15 cellular contexts compared by ENCODE assay signal in the genomic region with DNA sequence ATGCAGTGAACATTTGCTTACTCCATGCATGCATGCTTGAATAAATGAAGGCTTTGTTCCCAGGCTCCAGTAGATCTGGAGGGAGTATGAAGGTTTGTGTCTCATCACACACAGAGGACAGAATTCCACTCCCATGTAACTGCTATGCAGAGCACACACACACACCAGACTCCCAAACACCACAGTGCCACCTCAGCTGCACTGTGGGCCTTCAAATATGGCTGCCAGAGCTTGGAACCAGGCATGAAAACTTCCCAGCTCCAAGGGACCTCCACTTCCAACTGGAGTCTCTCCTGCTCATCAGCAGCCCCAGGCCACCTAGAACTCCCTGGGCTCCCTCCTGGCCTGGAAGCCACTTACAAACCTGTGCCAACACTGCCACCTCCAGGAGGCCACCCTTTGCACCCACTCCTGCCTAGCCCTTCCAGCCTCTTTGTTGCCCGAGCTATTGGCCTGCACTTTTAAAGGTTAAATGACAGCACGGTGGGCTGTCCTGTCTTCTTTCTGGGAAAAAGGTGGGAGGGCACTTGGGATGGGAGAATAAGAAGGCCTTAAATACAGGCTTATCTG.
DNase-seq lines count a peak whose midpoint lies in the region; ATAC-seq and TF ChIP-seq lines count a peak whose summit lies in the region.
"Had no signal": no experiment of that assay in that cellular context is flagged by ENCODE, and none has a peak within 500 bp of the region (broad histone marks: within the 10 kb centered on the region; RNA-seq: fewer than 3 reads in every experiment).

No MANE protein-coding gene starts in this region.

- ATAC-seq in WTC11, result peak; percentile 5; the same call in 1 of the 2 replicates
- no peak for ATAC-seq in HG02571 (IDR thresholded peaks at IDR 0.05; ENCODE audit: unreplicated experiment)

- CTCF ChIA-PET in WTC11 (lab: Charles Lee), result interaction anchor here (0.7 to 1.5 kb wide), 8 partner anchors 39 to 244 kb away, joined by 3 to 16 read pairs (median 4); no protein-coding TSS in a partner anchor

- no peaks in the 10 kb centered on the region for H3K9me3 Mint-ChIP-seq in WTC11
- no peaks in the 10 kb centered on the region for H3K9me3 Mint-ChIP-seq in nephron progenitor cell
- H3K9me3 Mint-ChIP-seq: IgD-negative memory B cell had no signal

- POLR2A ChIA-PET in WTC11 (lab: Charles Lee), result interaction anchor here (0.9 kb wide), 1 partner anchor 148 kb away, joined by 3 read pairs; no protein-coding TSS in a partner anchor

- peaks cover 64% of the 10 kb centered on the region for H3K4me1 Mint-ChIP-seq in WTC11
- H3K4me1 Mint-ChIP-seq in nephron progenitor cell, result peaks cover 67% of the 10 kb centered on the region

- H3K9me3 ChIP-seq in HUES6 (ENCODE audit: control insufficient read depth, insufficient read depth, low read depth, low read length), result no peaks in the 10 kb centered on the region
- H3K9me3 ChIP-seq: neutrophil, uterus had no signal

- H3K36me3 Mint-ChIP-seq in WTC11 (no peaks in the 10 kb centered on the region), nephron progenitor cell (ENCODE audit: low read depth) (peaks cover 12% of the 10 kb centered on the region)
- H3K36me3 Mint-ChIP-seq: IgD-negative memory B cell had no signal

- no peaks in the 10 kb centered on the region for H3K36me3 ChIP-seq in HUES6 (ENCODE audit: control insufficient read depth, insufficient read depth, low read length)
- H3K36me3 ChIP-seq: neutrophil, uterus had no signal

- H3K27me3 Mint-ChIP-seq in WTC11 (ENCODE audit: low read depth), result no peaks in the 10 kb centered on the region
- peaks cover 3% of the 10 kb centered on the region for H3K27me3 Mint-ChIP-seq in nephron progenitor cell (ENCODE audit: low read depth, poor library complexity)
- H3K27me3 Mint-ChIP-seq: IgD-negative memory B cell had no signal

- H3K9ac ChIP-seq in HUES6 (ENCODE audit: low read length), result peak overlapping the region; percentile 5

- H3K4me1 ChIP-seq in HUES6 (ENCODE audit: control insufficient read depth, insufficient read depth, low read length), result peaks cover 57% of the 10 kb centered on the region

- H3K27me3 ChIP-seq in HUES6 (ENCODE audit: control insufficient read depth, insufficient read depth, low read length), result no peaks in the 10 kb centered on the region
- H3K27me3 ChIP-seq: uterus had no signal

- H3K4me3 Mint-ChIP-seq in WTC11 (no peak overlapping the region), nephron progenitor cell (no peak overlapping the region)

- peak; percentile 3 for DNase-seq in EL
- DNase-seq in WTC11 (ENCODE audit: low spot score), result no peak
- DNase-seq in nephron progenitor cell, result no peak
- DNase-seq in effector CD4-positive, alpha-beta T cell, result no peak
- no peak for DNase-seq in MV-4-11 (lab: John Stamatoyannopoulos, UW)
- DNase-seq: activated CD4-positive, alpha-beta T cell treated with anti-CD3 and anti-CD28 coated beads, Interleukin-2, amount 50 U/mL, for 4 hours; amygdala; NCI-H1417 treated with DMSO at 0.1 percent for 48 hours; stimulated activated naive CD4-positive, alpha-beta T cell; uterus had no signal

- no peak overlapping the region for H3K4me3 ChIP-seq in HUES6 (ENCODE audit: low read depth, low read length)
- H3K4me3 ChIP-seq: coronary artery, uterus had no signal

- TF ChIP-seq CTCF in WTC11 (IDR thresholded peaks at IDR 0.05) (no peak), nephron progenitor cell (IDR thresholded peaks at IDR 0.05) (no peak)

- H3K27ac ChIP-seq in HUES6 (ENCODE audit: low read depth, low read length), result no peak overlapping the region
- H3K27ac ChIP-seq: coronary artery, neutrophil, uterus had no signal

- peak overlapping the region; percentile 84 for H3K27ac Mint-ChIP-seq in WTC11
- peak overlapping the region; percentile 79 for H3K27ac Mint-ChIP-seq in nephron progenitor cell
- H3K27ac Mint-ChIP-seq: IgD-negative memory B cell had no signal

TF ChIP-seq in WTC11, 78 proteins besides CTCF, POLR2A, EP300 and RAD21 (continues in another document):
- TF ChIP-seq, protein P1, sequence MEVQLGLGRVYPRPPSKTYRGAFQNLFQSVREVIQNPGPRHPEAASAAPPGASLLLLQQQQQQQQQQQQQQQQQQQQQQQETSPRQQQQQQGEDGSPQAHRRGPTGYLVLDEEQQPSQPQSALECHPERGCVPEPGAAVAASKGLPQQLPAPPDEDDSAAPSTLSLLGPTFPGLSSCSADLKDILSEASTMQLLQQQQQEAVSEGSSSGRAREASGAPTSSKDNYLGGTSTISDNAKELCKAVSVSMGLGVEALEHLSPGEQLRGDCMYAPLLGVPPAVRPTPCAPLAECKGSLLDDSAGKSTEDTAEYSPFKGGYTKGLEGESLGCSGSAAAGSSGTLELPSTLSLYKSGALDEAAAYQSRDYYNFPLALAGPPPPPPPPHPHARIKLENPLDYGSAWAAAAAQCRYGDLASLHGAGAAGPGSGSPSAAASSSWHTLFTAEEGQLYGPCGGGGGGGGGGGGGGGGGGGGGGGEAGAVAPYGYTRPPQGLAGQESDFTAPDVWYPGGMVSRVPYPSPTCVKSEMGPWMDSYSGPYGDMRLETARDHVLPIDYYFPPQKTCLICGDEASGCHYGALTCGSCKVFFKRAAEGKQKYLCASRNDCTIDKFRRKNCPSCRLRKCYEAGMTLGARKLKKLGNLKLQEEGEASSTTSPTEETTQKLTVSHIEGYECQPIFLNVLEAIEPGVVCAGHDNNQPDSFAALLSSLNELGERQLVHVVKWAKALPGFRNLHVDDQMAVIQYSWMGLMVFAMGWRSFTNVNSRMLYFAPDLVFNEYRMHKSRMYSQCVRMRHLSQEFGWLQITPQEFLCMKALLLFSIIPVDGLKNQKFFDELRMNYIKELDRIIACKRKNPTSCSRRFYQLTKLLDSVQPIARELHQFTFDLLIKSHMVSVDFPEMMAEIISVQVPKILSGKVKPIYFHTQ (CRISPR knock-in tag; IDR thresholded peaks at IDR 0.05), result no peak
- TF ChIP-seq ZNF416 (CRISPR knock-in tag; IDR thresholded peaks at IDR 0.05) (no peak), TEAD4 (CRISPR knock-in tag; IDR thresholded peaks at IDR 0.05) (no peak), MYBL2 (CRISPR knock-in tag; IDR thresholded peaks at IDR 0.05) (no peak), RORB (CRISPR knock-in tag; IDR thresholded peaks at IDR 0.05) (no peak), NR3C1 (CRISPR knock-in tag; conservative IDR thresholded peaks at IDR 0.05; ENCODE audit: low read depth) (no peak), CREB1 (CRISPR knock-in tag; IDR thresholded peaks at IDR 0.05) (no peak)
- TF ChIP-seq, protein P2, sequence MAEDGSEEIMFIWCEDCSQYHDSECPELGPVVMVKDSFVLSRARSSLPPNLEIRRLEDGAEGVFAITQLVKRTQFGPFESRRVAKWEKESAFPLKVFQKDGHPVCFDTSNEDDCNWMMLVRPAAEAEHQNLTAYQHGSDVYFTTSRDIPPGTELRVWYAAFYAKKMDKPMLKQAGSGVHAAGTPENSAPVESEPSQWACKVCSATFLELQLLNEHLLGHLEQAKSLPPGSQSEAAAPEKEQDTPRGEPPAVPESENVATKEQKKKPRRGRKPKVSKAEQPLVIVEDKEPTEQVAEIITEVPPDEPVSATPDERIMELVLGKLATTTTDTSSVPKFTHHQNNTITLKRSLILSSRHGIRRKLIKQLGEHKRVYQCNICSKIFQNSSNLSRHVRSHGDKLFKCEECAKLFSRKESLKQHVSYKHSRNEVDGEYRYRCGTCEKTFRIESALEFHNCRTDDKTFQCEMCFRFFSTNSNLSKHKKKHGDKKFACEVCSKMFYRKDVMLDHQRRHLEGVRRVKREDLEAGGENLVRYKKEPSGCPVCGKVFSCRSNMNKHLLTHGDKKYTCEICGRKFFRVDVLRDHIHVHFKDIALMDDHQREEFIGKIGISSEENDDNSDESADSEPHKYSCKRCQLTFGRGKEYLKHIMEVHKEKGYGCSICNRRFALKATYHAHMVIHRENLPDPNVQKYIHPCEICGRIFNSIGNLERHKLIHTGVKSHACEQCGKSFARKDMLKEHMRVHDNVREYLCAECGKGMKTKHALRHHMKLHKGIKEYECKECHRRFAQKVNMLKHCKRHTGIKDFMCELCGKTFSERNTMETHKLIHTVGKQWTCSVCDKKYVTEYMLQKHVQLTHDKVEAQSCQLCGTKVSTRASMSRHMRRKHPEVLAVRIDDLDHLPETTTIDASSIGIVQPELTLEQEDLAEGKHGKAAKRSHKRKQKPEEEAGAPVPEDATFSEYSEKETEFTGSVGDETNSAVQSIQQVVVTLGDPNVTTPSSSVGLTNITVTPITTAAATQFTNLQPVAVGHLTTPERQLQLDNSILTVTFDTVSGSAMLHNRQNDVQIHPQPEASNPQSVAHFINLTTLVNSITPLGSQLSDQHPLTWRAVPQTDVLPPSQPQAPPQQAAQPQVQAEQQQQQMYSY (CRISPR knock-in tag; IDR thresholded peaks at IDR 0.05), result no peak
- TF ChIP-seq, protein P3, sequence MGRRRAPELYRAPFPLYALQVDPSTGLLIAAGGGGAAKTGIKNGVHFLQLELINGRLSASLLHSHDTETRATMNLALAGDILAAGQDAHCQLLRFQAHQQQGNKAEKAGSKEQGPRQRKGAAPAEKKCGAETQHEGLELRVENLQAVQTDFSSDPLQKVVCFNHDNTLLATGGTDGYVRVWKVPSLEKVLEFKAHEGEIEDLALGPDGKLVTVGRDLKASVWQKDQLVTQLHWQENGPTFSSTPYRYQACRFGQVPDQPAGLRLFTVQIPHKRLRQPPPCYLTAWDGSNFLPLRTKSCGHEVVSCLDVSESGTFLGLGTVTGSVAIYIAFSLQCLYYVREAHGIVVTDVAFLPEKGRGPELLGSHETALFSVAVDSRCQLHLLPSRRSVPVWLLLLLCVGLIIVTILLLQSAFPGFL (CRISPR knock-in tag; IDR thresholded peaks at IDR 0.05; ENCODE audit: borderline replicate concordance), result no peak
- TF ChIP-seq, protein P4, sequence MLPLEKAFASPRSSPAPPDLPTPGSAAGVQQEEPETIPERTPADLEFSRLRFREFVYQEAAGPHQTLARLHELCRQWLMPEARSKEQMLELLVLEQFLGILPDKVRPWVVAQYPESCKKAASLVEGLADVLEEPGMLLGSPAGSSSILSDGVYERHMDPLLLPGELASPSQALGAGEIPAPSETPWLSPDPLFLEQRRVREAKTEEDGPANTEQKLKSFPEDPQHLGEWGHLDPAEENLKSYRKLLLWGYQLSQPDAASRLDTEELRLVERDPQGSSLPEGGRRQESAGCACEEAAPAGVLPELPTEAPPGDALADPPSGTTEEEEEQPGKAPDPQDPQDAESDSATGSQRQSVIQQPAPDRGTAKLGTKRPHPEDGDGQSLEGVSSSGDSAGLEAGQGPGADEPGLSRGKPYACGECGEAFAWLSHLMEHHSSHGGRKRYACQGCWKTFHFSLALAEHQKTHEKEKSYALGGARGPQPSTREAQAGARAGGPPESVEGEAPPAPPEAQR (CRISPR knock-in tag; IDR thresholded peaks at IDR 0.05), result no peak
- TF ChIP-seq, protein P5, sequence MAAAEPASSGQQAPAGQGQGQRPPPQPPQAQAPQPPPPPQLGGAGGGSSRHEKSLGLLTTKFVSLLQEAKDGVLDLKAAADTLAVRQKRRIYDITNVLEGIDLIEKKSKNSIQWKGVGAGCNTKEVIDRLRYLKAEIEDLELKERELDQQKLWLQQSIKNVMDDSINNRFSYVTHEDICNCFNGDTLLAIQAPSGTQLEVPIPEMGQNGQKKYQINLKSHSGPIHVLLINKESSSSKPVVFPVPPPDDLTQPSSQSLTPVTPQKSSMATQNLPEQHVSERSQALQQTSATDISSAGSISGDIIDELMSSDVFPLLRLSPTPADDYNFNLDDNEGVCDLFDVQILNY (CRISPR knock-in tag; IDR thresholded peaks at IDR 0.05), result no peak
